Comparison of ENCODE assay signal across 8 cellular contexts in the genomic region with DNA sequence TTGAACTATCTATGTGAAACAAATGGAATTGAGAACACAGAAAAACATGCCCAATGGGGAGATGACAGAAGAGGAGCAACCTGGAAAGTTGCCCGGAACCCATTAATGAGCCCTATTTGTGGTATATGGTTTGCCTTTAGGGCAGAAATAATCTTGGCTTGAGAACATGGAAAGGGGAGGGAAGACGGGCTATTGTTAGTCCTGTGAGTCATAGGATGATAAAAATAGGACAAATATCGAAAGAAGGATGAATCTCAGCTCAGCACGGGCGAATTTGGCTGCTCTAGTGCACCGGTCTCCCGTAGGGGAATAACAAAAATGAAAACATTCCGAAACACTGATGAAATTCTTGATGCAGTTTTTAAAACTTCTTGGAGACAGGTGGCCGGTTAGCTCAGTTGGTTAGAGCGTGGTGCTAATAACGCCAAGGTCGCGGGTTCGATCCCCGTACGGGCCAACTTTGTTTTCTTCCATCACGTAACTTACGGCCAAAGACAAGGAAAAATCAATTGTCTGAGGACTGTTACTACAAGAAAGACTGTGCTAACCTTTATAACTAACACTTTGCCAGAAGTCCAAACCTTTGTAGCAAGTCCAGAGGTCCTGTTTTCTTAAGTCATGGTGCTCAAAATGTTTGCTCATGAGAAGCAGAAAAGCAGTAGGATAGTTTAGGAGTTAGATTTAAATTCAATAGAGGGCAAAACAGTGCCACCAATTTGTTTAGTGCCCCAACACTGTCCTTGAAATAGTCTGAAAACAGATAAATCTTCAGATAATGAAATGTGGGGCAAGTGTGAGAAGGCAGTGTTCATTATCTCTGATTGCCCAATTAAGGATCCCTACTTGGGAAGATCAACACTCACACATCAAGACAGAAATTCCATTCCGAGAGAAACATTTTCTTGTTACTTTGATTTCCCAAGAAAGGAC.
DNase-seq lines count a peak whose midpoint lies in the region; ATAC-seq and FAIRE-seq lines count a peak whose summit lies in the region.

No MANE protein-coding gene starts in this region.

- H3K27ac ChIP-seq in skin epidermis = peak overlapping the region in 6 of 21 experiments; percentile 8 to 61 (median 21)

- DNase-seq in GF-D8 (lab: John Stamatoyannopoulos, UW) (peak; percentile 70), NCI-H2029 treated with DMSO at 0.1 percent for 48 hours (lab: John Stamatoyannopoulos, UW) (peak; percentile 85), brain pericyte (ENCODE audit: low read depth, low spot score) (peak; percentile 88), iris pigment epithelial cell (ENCODE audit: low read depth) (peak; percentile 84)

- peak; percentile 56 for FAIRE-seq in TTC549 (lab: Jason Lieb, UNC)

- ATAC-seq in HG02759 (IDR thresholded peaks at IDR 0.05; ENCODE audit: unreplicated experiment) (peak; percentile 43), GM19455 (IDR thresholded peaks at IDR 0.05; ENCODE audit: unreplicated experiment) (no peak)

- peak overlapping the region; percentile 15 to 46 (median 34) for H3K4me3 ChIP-seq in skin epidermis
